In the genomic region with DNA sequence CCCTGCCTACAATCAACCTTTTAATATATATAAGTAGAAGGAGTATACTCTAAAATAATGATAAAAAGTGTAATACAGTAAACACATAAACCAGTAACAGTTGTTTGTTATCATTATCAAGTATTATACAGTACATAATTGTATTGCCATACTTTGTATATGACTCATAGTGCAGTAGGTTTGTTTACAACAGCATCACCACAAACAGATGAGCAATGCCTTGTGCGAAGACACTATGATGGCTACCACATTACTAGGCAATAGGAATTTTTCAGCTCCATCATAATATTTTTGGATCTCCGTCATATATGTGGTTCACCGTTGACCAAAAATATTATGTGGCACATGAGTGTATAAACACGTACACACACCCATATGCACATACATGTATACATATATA, we compare ENCODE assay signal across 17 cellular contexts.
"Had no signal": no experiment of that assay in that cellular context is flagged by ENCODE, and none has a peak within 500 bp of the region (broad histone marks: within the 10 kb centered on the region; RNA-seq: fewer than 3 reads in every experiment).

No MANE protein-coding gene starts in this region.

- H3K9me3 ChIP-seq: mucosa of descending colon, pancreas, spleen, upper lobe of left lung had no signal

- H3K4me3 ChIP-seq: hepatocyte, mucosa of descending colon, pancreas, spleen, upper lobe of left lung had no signal

- DNase-seq: activated B cell treated with CpG ODN at 0.5 μM for 24 hours; activated CD4-positive, alpha-beta T cell treated with anti-CD3 and anti-CD28 coated beads for 48 hours; activated CD8-positive, alpha-beta memory T cell treated with anti-CD3 and anti-CD28 coated beads, Interleukin-2, amount 50 U/mL, for 4 hours; activated CD8-positive, alpha-beta T cell treated with anti-CD3 and anti-CD28 coated beads, Interleukin-2, amount 10 ng/mL, durations not matched to agents 7 days and 5 days; activated gamma-delta T cell treated with Interleukin-2 at 50 U/mL for 16 hours; activated T-cell treated with anti-CD3 and anti-CD28 coated beads, Interleukin-2, amount 50 U/mL, for 72 hours; anterior cingulate cortex; islet precursor cell; mucosa of descending colon; naive thymus-derived CD8-positive, alpha-beta T cell; pancreas; spleen; stimulated activated naive CD8-positive, alpha-beta T cell treated with anti-CD3 and anti-CD28 coated beads, Interleukin-15, amount 100 ng/mL, for 72 hours had no signal

- ATAC-seq: activated CD8-positive, alpha-beta T cell treated with anti-CD3 and anti-CD28 coated beads, Interleukin-2, amount 10 ng/mL, durations not matched to agents 7 days and 5 days; activated T-cell treated with anti-CD3 and anti-CD28 coated beads, Interleukin-2, amount 50 U/mL, for 72 hours; mucosa of descending colon; naive thymus-derived CD8-positive, alpha-beta T cell; pancreas; sciatic nerve; stimulated activated naive CD8-positive, alpha-beta T cell treated with anti-CD3 and anti-CD28 coated beads, Interleukin-15, amount 100 ng/mL, for 72 hours had no signal

- H3K9me3 Mint-ChIP-seq: activated B cell treated with CpG ODN at 0.5 μM for 24 hours; activated T-cell treated with anti-CD3 and anti-CD28 coated beads, Interleukin-2, amount 50 U/mL, for 72 hours; naive thymus-derived CD8-positive, alpha-beta T cell; stimulated activated naive CD8-positive, alpha-beta T cell treated with anti-CD3 and anti-CD28 coated beads, Interleukin-15, amount 100 ng/mL, for 72 hours had no signal

- H3K4me1 Mint-ChIP-seq: activated B cell treated with CpG ODN at 0.5 μM for 24 hours; naive thymus-derived CD8-positive, alpha-beta T cell; stimulated activated naive CD8-positive, alpha-beta T cell treated with anti-CD3 and anti-CD28 coated beads, Interleukin-15, amount 100 ng/mL, for 72 hours had no signal

- H3K27ac Mint-ChIP-seq: activated B cell treated with CpG ODN at 0.5 μM for 24 hours; activated CD8-positive, alpha-beta T cell treated with anti-CD3 and anti-CD28 coated beads, Interleukin-2, amount 10 ng/mL, durations not matched to agents 7 days and 5 days; activated naive CD8-positive, alpha-beta T cell; activated T-cell treated with anti-CD3 and anti-CD28 coated beads, Interleukin-2, amount 50 U/mL, for 72 hours; naive thymus-derived CD8-positive, alpha-beta T cell; stimulated activated naive CD8-positive, alpha-beta T cell treated with anti-CD3 and anti-CD28 coated beads, Interleukin-15, amount 100 ng/mL, for 72 hours had no signal

- H3K4me2 ChIP-seq: hepatocyte had no signal

- H3K36me3 Mint-ChIP-seq: activated naive CD8-positive, alpha-beta T cell; naive thymus-derived CD8-positive, alpha-beta T cell had no signal

- H2AFZ ChIP-seq: hepatocyte had no signal

- H3K36me3 ChIP-seq: pancreas, spleen, upper lobe of left lung had no signal

- H3K27ac ChIP-seq: hepatocyte, pancreas, spleen, upper lobe of left lung had no signal

- H3K4me1 ChIP-seq: pancreas, spleen, upper lobe of left lung had no signal

- H3K27me3 Mint-ChIP-seq: activated B cell treated with CpG ODN at 0.5 μM for 24 hours; stimulated activated naive CD8-positive, alpha-beta T cell treated with anti-CD3 and anti-CD28 coated beads, Interleukin-15, amount 100 ng/mL, for 72 hours had no signal

- H3K4me3 Mint-ChIP-seq: activated B cell treated with CpG ODN at 0.5 μM for 24 hours; activated CD8-positive, alpha-beta T cell treated with anti-CD3 and anti-CD28 coated beads, Interleukin-2, amount 10 ng/mL, durations not matched to agents 7 days and 5 days; activated naive CD8-positive, alpha-beta T cell; activated T-cell treated with anti-CD3 and anti-CD28 coated beads, Interleukin-2, amount 50 U/mL, for 72 hours; naive thymus-derived CD8-positive, alpha-beta T cell; stimulated activated naive CD8-positive, alpha-beta T cell treated with anti-CD3 and anti-CD28 coated beads, Interleukin-15, amount 100 ng/mL, for 72 hours had no signal

- H3K27me3 ChIP-seq: hepatocyte, pancreas, spleen, upper lobe of left lung had no signal
